ENCODE assay signal across 25 cellular contexts in the genomic region with DNA sequence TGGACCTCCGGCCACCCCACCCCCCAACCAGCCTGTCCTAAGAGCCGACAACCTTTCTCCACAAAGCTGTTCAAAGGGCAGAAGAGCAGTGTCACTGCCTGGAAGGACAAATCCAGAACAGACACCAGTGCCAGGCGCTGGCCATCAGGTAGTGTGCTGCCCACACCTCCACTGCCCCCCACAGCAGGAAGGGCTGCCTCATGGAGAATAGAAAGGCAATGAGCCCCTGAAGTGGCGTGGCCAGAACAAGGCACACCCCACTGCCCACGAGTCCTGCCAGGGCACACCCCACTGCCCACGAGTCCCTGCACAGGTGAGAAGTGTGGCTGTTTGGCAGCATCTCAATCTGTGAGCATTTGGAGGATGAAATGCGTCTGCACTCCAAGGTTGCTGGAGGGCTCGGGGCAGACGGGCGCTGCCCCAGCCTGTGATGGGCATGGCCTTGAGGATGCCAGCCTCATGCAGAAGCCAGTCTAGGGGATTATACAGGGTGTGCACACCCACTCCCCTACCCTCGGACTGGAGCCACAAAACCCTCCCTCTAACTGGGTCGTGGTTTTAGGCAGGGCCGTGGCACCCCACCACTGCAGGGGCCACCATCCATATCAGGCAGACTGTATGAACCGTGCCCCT. TPM values are rescaled to one million over a fixed set of nuclear protein-coding genes. Genes with fewer than 3 reads are reported as not detected.
DNase-seq lines count a peak whose midpoint lies in the region; ATAC-seq and TF ChIP-seq lines count a peak whose summit lies in the region.
"Had no signal": no experiment of that assay in that cellular context is flagged by ENCODE, and none has a peak within 500 bp of the region (broad histone marks: within the 10 kb centered on the region; RNA-seq: fewer than 3 reads in every experiment).

No MANE protein-coding gene starts in this region.

- DNase-seq in activated T-cell treated with anti-CD3 and anti-CD28 coated beads, Interleukin-2, amount 50 U/mL, for 72 hours = no peak
- no peak for DNase-seq in activated T-cell treated with anti-CD3 and anti-CD28 coated beads, Interleukin-2, amount 50 U/mL, for 4 hours
- DNase-seq in CD14-positive monocyte (ENCODE audit: low spot score) (peak; percentile 33), MM.1S (no peak), neuronal stem cell (ENCODE audit: low spot score) (no peak), hepatocyte (ENCODE audit: low spot score) (no peak), esophagus squamous epithelium (lab: John Stamatoyannopoulos, UW) (no peak)
- DNase-seq: activated CD4-positive, alpha-beta T cell treated with anti-CD3 and anti-CD28 coated beads for 48 hours; activated naive CD4-positive, alpha-beta T cell treated with anti-CD3 and anti-CD28 coated beads, Interleukin-2, amount 10 ng/mL, durations not matched to agents 7 days and 5 days; AML-193; amniotic stem cell; brain microvascular endothelial cell; DMS153; dorsolateral prefrontal cortex; foreskin keratinocyte; HCEC 1CT; mammary epithelial cell; NCI-H146; NCI-H748 treated with DMSO at 0.1 percent for 48 hours; ovary; SJCRH30; stimulated activated naive CD4-positive, alpha-beta T cell had no signal

- H2AFZ ChIP-seq in MM.1S (ENCODE audit: low read length) (peak overlapping the region; percentile 68), neuronal stem cell (ENCODE audit: low read length) (no peak overlapping the region), hepatocyte (no peak overlapping the region)

- H3K27me3 ChIP-seq in MM.1S (replicated peaks; ENCODE audit: insufficient read depth, low read length) (peaks cover 20% of the 10 kb centered on the region), neuronal stem cell (ENCODE audit: control insufficient read depth in 3 of 3, insufficient read depth in 3 of 3, low read depth in 1 of 3, low read length in 3 of 3) (peaks cover 47 to 95% (median 90%) of the 10 kb centered on the region in 3 experiments), hepatocyte (peaks cover 80% of the 10 kb centered on the region), esophagus squamous epithelium (peaks cover 15 to 100% (median 28%) of the 10 kb centered on the region in 4 donors)
- H3K27me3 ChIP-seq: ovary, SJCRH30 had no signal

- H3K4me3 Mint-ChIP-seq in activated T-cell treated with anti-CD3 and anti-CD28 coated beads, Interleukin-2, amount 50 U/mL, for 72 hours = peak overlapping the region; percentile 65 to 69
- no peak overlapping the region for H3K4me3 Mint-ChIP-seq in activated T-cell treated with anti-CD3 and anti-CD28 coated beads, Interleukin-2, amount 50 U/mL, for 4 hours
- H3K4me3 Mint-ChIP-seq in CD14-positive monocyte = peak overlapping the region in 1 of 2 donors; percentile 87

- no peak for TF ChIP-seq CTCF in CD14-positive monocyte (IDR thresholded peaks at IDR 0.05)
- no peak for TF ChIP-seq CTCF in MM.1S (IDR thresholded peaks at IDR 0.05; ENCODE audit: low read length)
- TF ChIP-seq CTCF in hepatocyte (IDR thresholded peaks at IDR 0.05; ENCODE audit: poor library complexity) = no peak
- no peak for TF ChIP-seq CTCF in esophagus squamous epithelium (IDR thresholded peaks at IDR 0.05)

- H4K91ac ChIP-seq in neuronal stem cell (ENCODE audit: low read depth, low read length, poor library complexity) = no peak overlapping the region

- peaks cover 42% of the 10 kb centered on the region for H3K4me1 Mint-ChIP-seq in activated T-cell treated with anti-CD3 and anti-CD28 coated beads, Interleukin-2, amount 50 U/mL, for 72 hours (ENCODE audit: low read depth)
- H3K4me1 Mint-ChIP-seq in activated T-cell treated with anti-CD3 and anti-CD28 coated beads, Interleukin-2, amount 50 U/mL, for 4 hours (ENCODE audit: low read depth) = peaks cover 37% of the 10 kb centered on the region
- peaks cover 37% of the 10 kb centered on the region for H3K4me1 Mint-ChIP-seq in CD14-positive monocyte

- H3K4me2 ChIP-seq in MM.1S (ENCODE audit: low read depth, low read length) = peak overlapping the region; percentile 73
- no peak overlapping the region for H3K4me2 ChIP-seq in neuronal stem cell (ENCODE audit: insufficient read depth, low read length, poor library complexity, severe bottlenecking)
- no peak overlapping the region for H3K4me2 ChIP-seq in hepatocyte

- no peaks in the 10 kb centered on the region for H3K36me3 Mint-ChIP-seq in activated T-cell treated with anti-CD3 and anti-CD28 coated beads, Interleukin-2, amount 50 U/mL, for 72 hours (ENCODE audit: insufficient read depth in 2 of 2)
- no peaks in the 10 kb centered on the region for H3K36me3 Mint-ChIP-seq in activated T-cell treated with anti-CD3 and anti-CD28 coated beads, Interleukin-2, amount 50 U/mL, for 4 hours (ENCODE audit: insufficient read depth)
- peaks cover 0 to 6% of the 10 kb centered on the region in 2 donors for H3K36me3 Mint-ChIP-seq in CD14-positive monocyte

- H2BK120ac ChIP-seq in neuronal stem cell (ENCODE audit: low read depth, low read length) = no peak overlapping the region

- H3K9ac ChIP-seq in MM.1S (ENCODE audit: low read length) = no peak overlapping the region
- H3K9ac ChIP-seq in neuronal stem cell (ENCODE audit: low read depth, low read length, poor library complexity) = no peak overlapping the region

- H4K8ac ChIP-seq in neuronal stem cell (ENCODE audit: low read depth, low read length) = no peak overlapping the region

- H3K4me3 ChIP-seq in MM.1S (ENCODE audit: low read length) (no peak overlapping the region), neuronal stem cell (ENCODE audit: low read length in 2 of 2) (peak overlapping the region in 1 of 2 donors; percentile 36), hepatocyte (no peak overlapping the region), esophagus squamous epithelium (no peak overlapping the region)
- H3K4me3 ChIP-seq: dorsolateral prefrontal cortex, esophagus muscularis mucosa, heart left ventricle, ovary, SJCRH30, skin epidermis had no signal

- intact Hi-C loops in CD14-positive monocyte (cut with micrococcal nuclease) = no loop called here
- intact Hi-C loops in esophagus squamous epithelium (cut with DNase I) = no loop called here

- ATAC-seq in activated T-cell treated with anti-CD3 and anti-CD28 coated beads, Interleukin-2, amount 50 U/mL, for 72 hours (replicated peaks in 1 of 2) = no peak
- ATAC-seq in activated T-cell treated with anti-CD3 and anti-CD28 coated beads, Interleukin-2, amount 50 U/mL, for 4 hours = no peak
- ATAC-seq: foreskin keratinocyte, heart left ventricle had no signal

- H3K79me2 ChIP-seq in MM.1S (ENCODE audit: low read length) (no peaks in the 10 kb centered on the region), hepatocyte (no peaks in the 10 kb centered on the region)

- H3F3A ChIP-seq in MM.1S (ENCODE audit: insufficient read depth, low read length) = peaks cover 6% of the 10 kb centered on the region; the same call in 1 of the 2 replicates

- H3K36me3 ChIP-seq in MM.1S (replicated peaks; ENCODE audit: insufficient read depth, low read length) = no peaks in the 10 kb centered on the region
- no peaks in the 10 kb centered on the region for H3K36me3 ChIP-seq in neuronal stem cell (replicated peaks in 1 of 2; ENCODE audit: control insufficient read depth in 2 of 2, insufficient read depth in 2 of 2, low read length in 2 of 2)
- H3K36me3 ChIP-seq in hepatocyte (replicated peaks; ENCODE audit: insufficient read depth, low read depth) = no peaks in the 10 kb centered on the region
- H3K36me3 ChIP-seq in esophagus squamous epithelium = no peaks in the 10 kb centered on the region
- H3K36me3 ChIP-seq: brain microvascular endothelial cell, esophagus muscularis mucosa, heart left ventricle, ovary, SJCRH30 had no signal

- no peaks in the 10 kb centered on the region for H3K9me3 Mint-ChIP-seq in activated T-cell treated with anti-CD3 and anti-CD28 coated beads, Interleukin-2, amount 50 U/mL, for 72 hours
- H3K9me3 Mint-ChIP-seq in activated T-cell treated with anti-CD3 and anti-CD28 coated beads, Interleukin-2, amount 50 U/mL, for 4 hours = no peaks in the 10 kb centered on the region
- peaks cover 4 to 29% (median 19%) of the 10 kb centered on the region in 7 donors for H3K9me3 Mint-ChIP-seq in CD14-positive monocyte
- H3K9me3 Mint-ChIP-seq: activated naive CD4-positive, alpha-beta T cell treated with anti-CD3 and anti-CD28 coated beads, Interleukin-2, amount 10 ng/mL, durations not matched to agents 7 days and 5 days had no signal

- H3K27me3 Mint-ChIP-seq in activated T-cell treated with anti-CD3 and anti-CD28 coated beads, Interleukin-2, amount 50 U/mL, for 72 hours (ENCODE audit: low read depth) = peaks cover 66% of the 10 kb centered on the region
- H3K27me3 Mint-ChIP-seq in activated T-cell treated with anti-CD3 and anti-CD28 coated beads, Interleukin-2, amount 50 U/mL, for 4 hours (ENCODE audit: low read depth) = peaks cover 66% of the 10 kb centered on the region
- peaks cover 63 to 80% (median 75%) of the 10 kb centered on the region in 3 donors for H3K27me3 Mint-ChIP-seq in CD14-positive monocyte (ENCODE audit: low read depth in 3 of 3)

- no peak for TF ChIP-seq POLR2A in esophagus squamous epithelium (IDR thresholded peaks at IDR 0.05)

- H2BK12ac ChIP-seq in neuronal stem cell (ENCODE audit: low read length) = peak overlapping the region; percentile 1

- WGBS in neuronal stem cell (ENCODE audit: extremely low coverage in 2 of 2, insufficient read length in 2 of 2, insufficient replicate concordance in 1 of 2), 2 donors = no CpG with 5 or more reads among the region's 14 CpGs
- WGBS in hepatocyte (ENCODE audit: low lambda C conversion rate, missing lambda C conversion rate) = 89% methylated on average over 14 of the region's 14 CpGs
- no CpG with 5 or more reads among the region's 14 CpGs for WGBS in esophagus squamous epithelium, 2 donors

- H4K20me1 ChIP-seq in MM.1S (ENCODE audit: insufficient read depth, low read length) (no peaks in the 10 kb centered on the region), hepatocyte (ENCODE audit: insufficient read depth, poor library complexity, severe bottlenecking) (no peaks in the 10 kb centered on the region)

- H3K23ac ChIP-seq in neuronal stem cell (ENCODE audit: low read depth, low read length, poor library complexity) = peak overlapping the region; percentile 65

- no peak overlapping the region for H2BK15ac ChIP-seq in neuronal stem cell (ENCODE audit: low read length)

- H3K18ac ChIP-seq in neuronal stem cell (ENCODE audit: low read length) = peak overlapping the region; percentile 13

- no peak overlapping the region for H3K4ac ChIP-seq in neuronal stem cell (ENCODE audit: low read length)

- no peak overlapping the region for H3K27ac Mint-ChIP-seq in activated T-cell treated with anti-CD3 and anti-CD28 coated beads, Interleukin-2, amount 50 U/mL, for 72 hours
- H3K27ac Mint-ChIP-seq in CD14-positive monocyte = no peak overlapping the region
- H3K27ac Mint-ChIP-seq: activated naive CD4-positive, alpha-beta T cell treated with anti-CD3 and anti-CD28 coated beads, Interleukin-2, amount 10 ng/mL, durations not matched to agents 7 days and 5 days had no signal

- H3K27ac ChIP-seq in MM.1S (ENCODE audit: low read length) (peak overlapping the region; percentile 24; the same call in 1 of the 2 replicates), neuronal stem cell (replicated peaks; ENCODE audit: low read length) (no peak overlapping the region), hepatocyte (no peak overlapping the region), esophagus squamous epithelium (no peak overlapping the region)
- H3K27ac ChIP-seq: brain microvascular endothelial cell, dorsolateral prefrontal cortex, esophagus muscularis mucosa, foreskin keratinocyte, heart left ventricle, ovary, SJCRH30, skin epidermis had no signal

- peak overlapping the region; percentile 76 for H3K14ac ChIP-seq in neuronal stem cell (ENCODE audit: low read length)

- H3K9me2 ChIP-seq in MM.1S (replicated peaks; ENCODE audit: insufficient read depth, low read length) (no peaks in the 10 kb centered on the region), hepatocyte (replicated peaks; ENCODE audit: insufficient read depth) (no peaks in the 10 kb centered on the region)

- peak overlapping the region; percentile 54 for H2AK5ac ChIP-seq in neuronal stem cell (ENCODE audit: low read depth, low read length)

- no peaks in the 10 kb centered on the region for H3K9me3 ChIP-seq in MM.1S (replicated peaks; ENCODE audit: insufficient read depth, low read length)
- peaks cover 0 to 3% of the 10 kb centered on the region in 2 donors for H3K9me3 ChIP-seq in neuronal stem cell (replicated peaks in 1 of 2; ENCODE audit: control insufficient read depth in 2 of 2, insufficient read depth in 1 of 2, low read depth in 1 of 2, low read length in 2 of 2)
- no peaks in the 10 kb centered on the region for H3K9me3 ChIP-seq in hepatocyte (ENCODE audit: low read depth)
- no peaks in the 10 kb centered on the region for H3K9me3 ChIP-seq in esophagus squamous epithelium
- H3K9me3 ChIP-seq: esophagus muscularis mucosa, heart left ventricle, ovary, SJCRH30 had no signal

- H2BK5ac ChIP-seq in neuronal stem cell (ENCODE audit: low read length) = no peak overlapping the region

- H3K4me1 ChIP-seq in MM.1S (ENCODE audit: low read length) (peaks cover 33% of the 10 kb centered on the region), neuronal stem cell (ENCODE audit: control insufficient read depth in 2 of 2, insufficient read depth in 1 of 2, low read depth in 1 of 2, low read length in 2 of 2) (peaks cover 12 to 17% of the 10 kb centered on the region in 2 donors), hepatocyte (ENCODE audit: insufficient read depth) (peaks cover 9% of the 10 kb centered on the region), esophagus squamous epithelium (peaks cover 16 to 49% (median 29%) of the 10 kb centered on the region in 3 donors)
- H3K4me1 ChIP-seq: foreskin keratinocyte, SJCRH30 had no signal

- no peaks in the 10 kb centered on the region for H3K79me1 ChIP-seq in neuronal stem cell (ENCODE audit: low read depth, low read length)

RNA-seq across cellular contexts. Expression of a gene that starts 2.3 kb away (rescaled TPM):
- total RNA-seq in activated T-cell treated with anti-CD3 and anti-CD28 coated beads, Interleukin-2, amount 50 U/mL, for 72 hours = 1 to 10 TPM; 1.3 to 1.8 TPM
- total RNA-seq in activated T-cell treated with anti-CD3 and anti-CD28 coated beads, Interleukin-2, amount 50 U/mL, for 4 hours = 1 to 10 TPM; 3.4 to 4.9 (median 3.5) TPM
- under 1 TPM; 0.31 to 0.42 TPM for polyA plus RNA-seq in CD14-positive monocyte
- polyA plus RNA-seq in neuronal stem cell (2013, experiment 1 of 2) = 3.3 TPM
- polyA plus RNA-seq in neuronal stem cell (2013, experiment 2 of 2) = 3.2 TPM
- 6.7 and 7.4 TPM in 2 replicates for total RNA-seq in hepatocyte
- polyA plus RNA-seq in hepatocyte = 4.8 and 5.4 TPM in 2 replicates
- total RNA-seq in esophagus squamous epithelium = 1 to 10 TPM; 2.4 to 3.8 (median 3.5) TPM
